Comparison of ENCODE assay signal across 27 cellular contexts in the genomic region with DNA sequence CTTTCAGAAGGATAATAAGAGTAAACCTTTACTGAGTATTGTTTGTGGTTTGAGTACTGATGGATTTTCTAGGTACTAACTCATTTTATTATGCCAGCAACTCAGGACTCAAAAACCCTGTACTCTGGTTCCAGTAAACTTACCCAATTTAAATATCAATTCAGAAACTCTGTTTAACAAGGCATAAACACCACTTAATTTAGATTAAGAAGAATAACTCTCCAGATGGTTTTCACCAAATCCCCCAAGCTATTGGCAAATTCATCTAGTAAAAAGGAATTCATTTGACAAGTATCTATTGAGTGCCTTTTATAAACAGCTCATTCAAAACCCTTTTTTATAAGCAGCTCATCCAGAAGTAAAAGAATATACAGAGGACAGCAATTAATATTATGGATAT.
"Had no signal": no experiment of that assay in that cellular context is flagged by ENCODE, and none has a peak within 500 bp of the region (broad histone marks: within the 10 kb centered on the region; RNA-seq: fewer than 3 reads in every experiment).

No MANE protein-coding gene starts in this region.

- H3K4me2 ChIP-seq: neural progenitor cell, smooth muscle cell had no signal

- H3K36me3 ChIP-seq: left lung, lower lobe of right lung, neural progenitor cell, neutrophil, right atrium auricular region, right lobe of liver, tibial nerve, uterus had no signal

- H3K27me3 ChIP-seq: left lung, neural progenitor cell, neutrophil, right atrium auricular region, right lobe of liver, tibial nerve, uterus had no signal

- H3K9ac ChIP-seq: neural progenitor cell, parathyroid adenoma had no signal

- H3K9me3 ChIP-seq: left lung, lower lobe of right lung, neutrophil, right atrium auricular region, right lobe of liver, tibial nerve, uterus had no signal

- H2AFZ ChIP-seq: neural progenitor cell, parathyroid adenoma had no signal

- ATAC-seq: left colon; left lung; lower lobe of right lung; naive thymus-derived CD8-positive, alpha-beta T cell; right lobe of liver; stimulated activated memory B cell treated with anti-CD40 and anti-IgM and Interleukin-4, amounts not matched to agents 10 μg/mL and 1 μg/mL and 100 μg/mL, for 72 hours; stimulated activated naive CD8-positive, alpha-beta T cell treated with anti-CD3 and anti-CD28 coated beads, Interleukin-15, amount 100 ng/mL, for 72 hours had no signal

- H3K27ac ChIP-seq: left lung, lower lobe of right lung, neural progenitor cell, neutrophil, parathyroid adenoma, right atrium auricular region, right lobe of liver, tibial nerve, uterus had no signal

- DNase-seq: hippocampal formation; kidney glomerular epithelial cell; left colon; left lung; lower lobe of right lung; mammary epithelial cell; mesenchymal stem cell; naive thymus-derived CD8-positive, alpha-beta T cell; nephron progenitor cell; occipital lobe; right lobe of liver; stimulated activated CD4-positive, alpha-beta T cell treated with anti-CD3 and anti-CD28 coated beads, Interleukin-1b, Interleukin-23, amount 100 ng/mL, for 48 hours; stimulated activated CD4-positive, alpha-beta T cell treated with anti-CD3 and anti-CD28 coated beads, Interleukin-2, amount 100 ng/mL, for 48 hours; stimulated activated CD4-positive, alpha-beta T cell treated with anti-CD3 and anti-CD28 coated beads, Interleukin-4, amount 100 ng/mL, for 4 hours; stimulated activated CD8-positive, alpha-beta memory T cell treated with anti-CD3 and anti-CD28 coated beads, Interleukin-4, amount 100 ng/mL, for 48 hours; stimulated activated naive CD4-positive, alpha-beta T cell treated with Interleukin-2 at 50 U/mL for 16 hours; stimulated activated naive CD8-positive, alpha-beta T cell treated with anti-CD3 and anti-CD28 coated beads, Interleukin-15, amount 100 ng/mL, for 72 hours; substantia nigra; uterus had no signal

- FAIRE-seq: keratinocyte had no signal

- H3K4me1 ChIP-seq: left lung, lower lobe of right lung, neural progenitor cell, parathyroid adenoma, right atrium auricular region, right lobe of liver, tibial nerve, uterus had no signal

- H3K4me3 ChIP-seq: left lung, lower lobe of right lung, neural progenitor cell, right atrium auricular region, right lobe of liver, smooth muscle cell, tibial nerve, uterus had no signal

- H3K79me2 ChIP-seq: parathyroid adenoma had no signal
